ENCODE assay signal across 8 cellular contexts in genomic region chr2:36461039-36461681, GRCh38.
A peak's percentile ranks its signal among the peaks of the same experiment; 100 is the strongest.
DNase-seq lines count a peak whose midpoint lies in the region; ATAC-seq and TF ChIP-seq lines count a peak whose summit lies in the region.

No MANE protein-coding gene starts in this region.

- no peak for TF ChIP-seq CTCF in esophagus muscularis mucosa (IDR thresholded peaks at IDR 0.05)
- TF ChIP-seq CTCF in sigmoid colon (IDR thresholded peaks at IDR 0.05), result no peak

- POLR2A ChIA-PET in activated CD4-positive, alpha-beta memory T cell treated with anti-CD3 and anti-CD28 coated beads for 36 hours (lab: Charles Lee), result no interaction called here

- H3K27me3 Mint-ChIP-seq in activated CD4-positive, alpha-beta memory T cell treated with anti-CD3 and anti-CD28 coated beads for 36 hours, result no peaks in the 10 kb centered on the region

- WGBS in esophagus muscularis mucosa, result 31% methylated on average over 4 of the region's 4 CpGs
- 32 to 40% methylated on average over 4 of the region's 4 CpGs for WGBS in sigmoid colon, 2 donors

- no peaks in the 10 kb centered on the region for H3K36me3 Mint-ChIP-seq in activated CD4-positive, alpha-beta memory T cell treated with anti-CD3 and anti-CD28 coated beads for 36 hours

- ATAC-seq in GM19467 (IDR thresholded peaks at IDR 0.05; ENCODE audit: unreplicated experiment), result peak; percentile 53

- TF ChIP-seq EP300 in esophagus muscularis mucosa (IDR thresholded peaks at IDR 0.05), result no peak
- TF ChIP-seq EP300 in sigmoid colon (IDR thresholded peaks at IDR 0.05), result no peak

- CTCF ChIA-PET in activated CD4-positive, alpha-beta memory T cell treated with anti-CD3 and anti-CD28 coated beads for 36 hours (lab: Charles Lee), result interaction anchor here (1.1 kb wide), 1 partner anchor 108 kb away, joined by 4 read pairs; no protein-coding TSS in a partner anchor

- H3K4me1 Mint-ChIP-seq in activated CD4-positive, alpha-beta memory T cell treated with anti-CD3 and anti-CD28 coated beads for 36 hours (ENCODE audit: low read depth), result no peaks in the 10 kb centered on the region

- H3K27ac Mint-ChIP-seq in activated CD4-positive, alpha-beta memory T cell treated with anti-CD3 and anti-CD28 coated beads for 36 hours, result no peak overlapping the region

- H3K27ac ChIP-seq in esophagus muscularis mucosa (replicated peaks in 1 of 4) (peak overlapping the region; percentile 58 to 72 (median 69)), sigmoid colon (peak overlapping the region; percentile 20 to 81 (median 74))

- H3K9me3 ChIP-seq in esophagus muscularis mucosa (no peaks in the 10 kb centered on the region), sigmoid colon (no peaks in the 10 kb centered on the region)

- H3K4me3 Mint-ChIP-seq in activated CD4-positive, alpha-beta memory T cell treated with anti-CD3 and anti-CD28 coated beads for 36 hours, result no peak overlapping the region

- no peak for TF ChIP-seq POLR2A in esophagus muscularis mucosa (IDR thresholded peaks at IDR 0.05; ENCODE audit: low read depth)
- TF ChIP-seq POLR2A in sigmoid colon (IDR thresholded peaks at IDR 0.05), result no peak

- DNase-seq in AG08395 (ENCODE audit: low spot score) (peak; percentile 77), LHCN-M2 (ENCODE audit: low read depth) (peak; percentile 88), esophagus muscularis mucosa (ENCODE audit: extremely low spot score) (peak; percentile 62), sigmoid colon (no peak), HuH-7 (ENCODE audit: low spot score) (no peak), COLO668 (lab: John Stamatoyannopoulos, UW; ENCODE audit: unreplicated experiment) (no peak)
- no peak for DNase-seq in activated CD4-positive, alpha-beta memory T cell treated with anti-CD3 and anti-CD28 coated beads for 36 hours

- H3K27me3 ChIP-seq in esophagus muscularis mucosa, result no peaks in the 10 kb centered on the region
- no peaks in the 10 kb centered on the region for H3K27me3 ChIP-seq in sigmoid colon

- H3K4me1 ChIP-seq in esophagus muscularis mucosa (peaks cover 44 to 78% (median 69%) of the 10 kb centered on the region in 4 donors), sigmoid colon (peaks cover 0 to 58% (median 50%) of the 10 kb centered on the region in 4 donors)

- no peaks in the 10 kb centered on the region for H3K9me3 Mint-ChIP-seq in activated CD4-positive, alpha-beta memory T cell treated with anti-CD3 and anti-CD28 coated beads for 36 hours

- peaks cover 0 to 37% (median 24%) of the 10 kb centered on the region in 4 donors for H3K36me3 ChIP-seq in esophagus muscularis mucosa
- peaks cover 0 to 15% (median 0%) of the 10 kb centered on the region in 4 donors for H3K36me3 ChIP-seq in sigmoid colon

- intact Hi-C loops in esophagus muscularis mucosa (cut with DNase I), result no loop called here
- intact Hi-C loops in sigmoid colon (cut with DNase I), result loop anchor here (2.0 kb wide), 1 partner anchor 106 kb away; the partner anchor contains the start of gene CRIM1
- intact Hi-C loops in activated CD4-positive, alpha-beta memory T cell treated with anti-CD3 and anti-CD28 coated beads for 36 hours (cut with micrococcal nuclease), result loop anchor here (1.0 to 10.0 kb wide), 3 partner anchors 104 to 1224 kb away; partner anchors contain the start of gene CRIM1

- H3K4me3 ChIP-seq in esophagus muscularis mucosa (no peak overlapping the region), sigmoid colon (no peak overlapping the region)

Comparison
In these comparisons a context has a peak if more than half of its experiments do, and no peak if none do; other contexts are left out.
1. DNase-seq: peak in AG08395 (single experiment), LHCN-M2 (single experiment) and esophagus muscularis mucosa (single experiment); none in sigmoid colon (single experiment), activated CD4-positive, alpha-beta memory T cell treated with anti-CD3 and anti-CD28 coated beads for 36 hours (single experiment), HuH-7 (single experiment) and COLO668 (single experiment).